ENCODE assay signal across 9 cellular contexts in the genomic region with DNA sequence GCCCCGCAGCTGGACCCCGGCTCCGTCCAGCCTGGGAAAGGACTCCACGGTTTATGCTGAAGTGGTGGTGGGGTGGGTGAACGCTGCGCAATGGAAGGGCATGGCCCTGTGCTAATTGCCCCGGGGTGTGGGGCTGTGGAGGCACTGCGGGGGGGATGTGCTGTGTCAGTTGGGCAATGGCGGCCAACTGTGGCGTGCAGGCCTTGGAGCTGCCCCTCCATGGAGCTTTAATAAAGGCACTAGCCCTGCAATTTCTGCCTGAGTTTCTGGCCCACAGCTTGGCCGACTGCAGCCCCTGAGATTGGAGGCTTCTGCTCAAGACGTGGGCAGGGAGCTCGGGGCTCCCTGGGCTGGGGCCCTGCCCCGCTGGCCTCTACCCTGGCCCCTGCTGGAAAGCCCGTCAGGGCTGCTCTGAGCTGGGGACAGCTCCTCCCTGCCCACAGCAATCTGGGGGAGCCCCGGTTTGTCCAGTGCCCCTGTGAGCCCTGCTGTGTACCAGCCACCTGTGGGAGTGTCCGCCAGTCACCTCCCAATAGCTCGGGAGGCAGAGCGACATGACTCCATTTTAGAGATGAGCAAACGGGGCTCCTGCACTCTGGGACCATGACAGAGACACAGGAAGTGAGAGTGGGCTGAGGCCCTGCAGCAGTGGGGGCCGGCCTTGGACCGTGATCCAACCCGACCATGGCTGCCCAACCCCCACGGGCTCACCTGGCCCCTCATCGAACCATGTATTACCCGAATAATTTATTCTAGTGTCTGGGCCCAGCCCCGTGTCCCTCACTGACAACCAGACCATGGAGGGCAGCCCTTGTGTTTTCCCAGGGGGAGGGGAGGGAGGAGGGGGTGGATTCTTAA. TPM values are rescaled to one million over a fixed set of nuclear protein-coding genes. Genes with fewer than 3 reads are reported as not detected.
DNase-seq lines count a peak whose midpoint lies in the region; ATAC-seq and TF ChIP-seq lines count a peak whose summit lies in the region.
"Had no signal": no experiment of that assay in that cellular context is flagged by ENCODE, and none has a peak within 500 bp of the region (broad histone marks: within the 10 kb centered on the region; RNA-seq: fewer than 3 reads in every experiment).

No MANE protein-coding gene starts in this region.

- TF ChIP-seq POLR2A in spleen (IDR thresholded peaks at IDR 0.05) = no peak

- H3K4me1 Mint-ChIP-seq in activated T-cell treated with anti-CD3 and anti-CD28 coated beads, Interleukin-2, amount 50 U/mL, for 24 hours (ENCODE audit: low read depth) = peaks cover 41% of the 10 kb centered on the region

- H3K4me1 ChIP-seq in DND-41 (ENCODE audit: insufficient read depth, low read length) (peaks cover 48% of the 10 kb centered on the region), HUES64 (ENCODE audit: insufficient read depth, low read length) (peaks cover 38% of the 10 kb centered on the region), spleen (peaks cover 30 to 97% (median 72%) of the 10 kb centered on the region in 6 donors), SJCRH30 (peaks cover 27% of the 10 kb centered on the region)

- DNase-seq in DND-41 (peak; percentile 68), left ventricle myocardium superior (peak; percentile 55), spleen (peak; percentile 92), SJCRH30 (no peak), SKM-1 treated with dmso at 0.1 percent for 144 hours (lab: John Stamatoyannopoulos, UW; ENCODE audit: unreplicated experiment) (no peak)
- DNase-seq in activated T-cell treated with anti-CD3 and anti-CD28 coated beads, Interleukin-2, amount 50 U/mL, for 24 hours = no peak

- H2AFZ ChIP-seq in DND-41 (ENCODE audit: low read depth, low read length) = peak overlapping the region; percentile 52

- TF ChIP-seq CTCF in DND-41 (IDR thresholded peaks at IDR 0.05; ENCODE audit: borderline replicate concordance, extremely low read depth, low read length, poor library complexity, severe bottlenecking) (no peak), spleen (IDR thresholded peaks at IDR 0.05 in 8 of 11, conservative IDR thresholded peaks at IDR 0.05 in 3 of 11) (no peak)

- H3K9me3 Mint-ChIP-seq in activated T-cell treated with anti-CD3 and anti-CD28 coated beads, Interleukin-2, amount 50 U/mL, for 24 hours = no peaks in the 10 kb centered on the region

- H3K9ac ChIP-seq in DND-41 (ENCODE audit: low read depth, low read length) = peak overlapping the region; percentile 71
- H3K9ac ChIP-seq in HUES64 (ENCODE audit: low read depth, low read length) = peak overlapping the region; percentile 42; the same call in 1 of the 2 replicates

- peak overlapping the region; percentile 80 for H3K4me3 Mint-ChIP-seq in activated T-cell treated with anti-CD3 and anti-CD28 coated beads, Interleukin-2, amount 50 U/mL, for 24 hours

- WGBS in HUES64 = 10% methylated on average over 27 of the region's 27 CpGs
- WGBS in spleen, 5 donors = 5 to 10% (median 7%) methylated on average over 11 to 27 of the region's 27 CpGs

- H3K4me3 ChIP-seq in DND-41 (ENCODE audit: low read depth in 1 of 2, low read length in 2 of 2) (peak overlapping the region; percentile 14 to 64; a peak in 3 of 4 replicates), HUES64 (ENCODE audit: low read length) (peak overlapping the region; percentile 66), spleen (peak overlapping the region; percentile 59 to 93 (median 86)), SJCRH30 (no peak overlapping the region)

- intact Hi-C loops in left ventricle myocardium superior (cut with micrococcal nuclease) (no loop called here), spleen (cut with DNase I; ENCODE audit: low total_unique reads) (loop anchor here (5.0 kb wide), 2 partner anchors 135 to 350 kb away; a partner anchor contains a TSS)

- peak overlapping the region; percentile 99 for H3K27ac Mint-ChIP-seq in activated T-cell treated with anti-CD3 and anti-CD28 coated beads, Interleukin-2, amount 50 U/mL, for 24 hours

- H3K79me2 ChIP-seq in DND-41 (ENCODE audit: insufficient read depth, low read length) = peaks cover 6% of the 10 kb centered on the region; the same call in 1 of the 2 replicates

- H3K27me3 Mint-ChIP-seq in activated T-cell treated with anti-CD3 and anti-CD28 coated beads, Interleukin-2, amount 50 U/mL, for 24 hours = no peaks in the 10 kb centered on the region

- peak; percentile 27 for ATAC-seq in DND-41 (ENCODE audit: insufficient read depth, low read depth)
- ATAC-seq in left ventricle myocardium superior = no peak
- ATAC-seq in GM18517 (IDR thresholded peaks at IDR 0.05; ENCODE audit: unreplicated experiment) = no peak

- H3K27ac ChIP-seq in DND-41 (ENCODE audit: low read length) = peak overlapping the region; percentile 94
- H3K27ac ChIP-seq in HUES64 (ENCODE audit: low read depth, low read length) = peak overlapping the region; percentile 79; the same call in 1 of the 2 replicates
- H3K27ac ChIP-seq in spleen = peak overlapping the region; percentile 92 to 99 (median 98)
- H3K27ac ChIP-seq in SJCRH30 = no peak overlapping the region

- no peaks in the 10 kb centered on the region for H3K36me3 ChIP-seq in DND-41 (ENCODE audit: insufficient read depth, low read length)
- H3K36me3 ChIP-seq in HUES64 (ENCODE audit: insufficient read depth, low read length) = no peaks in the 10 kb centered on the region
- H3K36me3 ChIP-seq in spleen = no peaks in the 10 kb centered on the region
- H3K36me3 ChIP-seq in SJCRH30 = no peaks in the 10 kb centered on the region

- H3K9me3 ChIP-seq in DND-41 (ENCODE audit: insufficient read depth, low read length, severe bottlenecking) (no peaks in the 10 kb centered on the region), HUES64 (ENCODE audit: insufficient read depth, low read depth, low read length) (no peaks in the 10 kb centered on the region), spleen (no peaks in the 10 kb centered on the region), SJCRH30 (replicated peaks) (no peaks in the 10 kb centered on the region)

- H3K36me3 Mint-ChIP-seq in activated T-cell treated with anti-CD3 and anti-CD28 coated beads, Interleukin-2, amount 50 U/mL, for 24 hours (ENCODE audit: low read depth) = no peaks in the 10 kb centered on the region

- H3K27me3 ChIP-seq in DND-41 (ENCODE audit: insufficient read depth, low read length, poor library complexity) = no peaks in the 10 kb centered on the region
- H3K27me3 ChIP-seq in HUES64 (ENCODE audit: insufficient read depth, low read length) = peaks cover 9% of the 10 kb centered on the region; the same call in 1 of the 2 replicates
- peaks cover 0 to 13% (median 0%) of the 10 kb centered on the region in 7 donors for H3K27me3 ChIP-seq in spleen (replicated peaks in 1 of 7)
- peaks cover 18% of the 10 kb centered on the region for H3K27me3 ChIP-seq in SJCRH30

- H4K20me1 ChIP-seq in DND-41 (ENCODE audit: insufficient read depth, low read length) = peaks cover 9% of the 10 kb centered on the region; the same call in 1 of the 2 replicates

- H3K4me2 ChIP-seq in DND-41 (ENCODE audit: insufficient read depth, low read length) = peak overlapping the region; percentile 80

RNA-seq across cellular contexts. Expression of a gene that starts 8.7 kb away (rescaled TPM):
- polyA plus RNA-seq in HUES64 (2013, experiment 1 of 2) = 0.40 TPM
- polyA plus RNA-seq in HUES64 (2013, experiment 2 of 2) = 0.44 TPM
- 16.0 TPM for total RNA-seq in left ventricle myocardium superior
- total RNA-seq in spleen = 100 to 1,000 TPM; 146 to 203 (median 190) TPM
- polyA plus RNA-seq in spleen = 100 to 1,000 TPM; 167 to 366 (median 302) TPM
- 0.51 TPM in 1 of 2 replicates, not detected in the other for total RNA-seq in SJCRH30 (2014; rRNA removed; shearing (Covaris generic))

RNA-seq across cellular contexts. Expression of a gene that starts 17.4 kb away (rescaled TPM):
- polyA plus RNA-seq in HUES64 (2013, experiment 1 of 2) = 1.9 TPM
- 3.3 TPM for polyA plus RNA-seq in HUES64 (2013, experiment 2 of 2)
- 1.7 TPM for total RNA-seq in left ventricle myocardium superior
- under 1 TPM in 4 of 7 donors, not detected in 3; 0.36 to 0.54 (median 0.42) TPM for total RNA-seq in spleen
- under 1 TPM in 1 of 3 donors, not detected in 2; 0.36 TPM for polyA plus RNA-seq in spleen
- total RNA-seq in SJCRH30 (2014; rRNA removed; shearing (Covaris generic)) = not detected in 2 replicates
- total RNA-seq: SK-MEL-5 had no signal

RNA-seq across cellular contexts. Expression of a gene that starts 21.0 kb away (rescaled TPM):
- polyA plus RNA-seq in HUES64 (2013, experiment 1 of 2) = 16.4 TPM
- polyA plus RNA-seq in HUES64 (2013, experiment 2 of 2) = 16.7 TPM
- total RNA-seq in left ventricle myocardium superior (50.2 TPM), spleen (10 to 100 TPM; 34.9 to 49.5 (median 47.6) TPM)
- 10 to 100 TPM; 13.8 to 30.6 (median 14.0) TPM for polyA plus RNA-seq in spleen
- 42.1 and 48.8 TPM in 2 replicates for total RNA-seq in SJCRH30 (2014; rRNA removed; shearing (Covaris generic))

RNA-seq across cellular contexts. Expression of a gene that starts 39.1 kb away (rescaled TPM):
- polyA plus RNA-seq in HUES64 (2013, experiment 1 of 2) = 28.6 TPM
- 26.6 TPM for polyA plus RNA-seq in HUES64 (2013, experiment 2 of 2)
- total RNA-seq in left ventricle myocardium superior (11.2 TPM), spleen (10 to 100 TPM; 21.9 to 43.0 (median 26.7) TPM)
- 10 to 100 TPM; 10.7 to 29.0 (median 13.2) TPM for polyA plus RNA-seq in spleen
- 21.3 and 22.5 TPM in 2 replicates for total RNA-seq in SJCRH30 (2014; rRNA removed; shearing (Covaris generic))

Comparison
In these comparisons a context has a peak if more than half of its experiments do, and no peak if none do; other contexts are left out.
1. DNase-seq: peak in DND-41 (single experiment), left ventricle myocardium superior (single experiment) and spleen (single experiment); none in activated T-cell treated with anti-CD3 and anti-CD28 coated beads, Interleukin-2, amount 50 U/mL, for 24 hours (single experiment), SJCRH30 (0 of 2) and SKM-1 treated with dmso at 0.1 percent for 144 hours (single experiment).
2. RNA of a gene that starts 8.7 kb away (total RNA-seq): 146 to 203 TPM in spleen and 16.0 TPM in left ventricle myocardium superior (single experiment); 0.51 TPM in SJCRH30; every median in the first group is over 10 times any median in the second.